1 cellular context compared by ENCODE assay signal in genomic region chr3:101635954-101636798, GRCh38.
TF ChIP-seq lines count a peak whose summit lies in the region.

No MANE protein-coding gene starts in this region.

TF ChIP-seq in IMR-90, 13 proteins besides CTCF, POLR2A, EP300 and RAD21 (continued from another document):
- TF ChIP-seq MAFK (IDR thresholded peaks at IDR 0.05; ENCODE audit: low read depth, low read length) (no peak), BHLHE40 (IDR thresholded peaks at IDR 0.05; ENCODE audit: low read depth, low read length) (no peak), RFX5 (IDR thresholded peaks at IDR 0.05; ENCODE audit: low read depth, low read length) (no peak), RCOR1 (IDR thresholded peaks at IDR 0.05; ENCODE audit: insufficient replicate concordance, low read length) (no peak), CHD1 (IDR thresholded peaks at IDR 0.05; ENCODE audit: low read depth, low read length) (no peak), MAZ (IDR thresholded peaks at IDR 0.05; ENCODE audit: borderline replicate concordance, low read depth, low read length) (no peak), USF2 (IDR thresholded peaks at IDR 0.05; ENCODE audit: low read depth, low read length) (no peak), NFE2L2 (IDR thresholded peaks at IDR 0.05; ENCODE audit: low read depth, low read length) (no peak)
